Comparison of ENCODE assay signal across 16 cellular contexts in genomic region chr12:4564819-4565218, GRCh38. TPM values are rescaled to one million over a fixed set of nuclear protein-coding genes. Genes with fewer than 3 reads are reported as not detected.
DNase-seq lines count a peak whose midpoint lies in the region; ATAC-seq and TF ChIP-seq lines count a peak whose summit lies in the region.
"Had no signal": no experiment of that assay in that cellular context is flagged by ENCODE, and none has a peak within 500 bp of the region (broad histone marks: within the 10 kb centered on the region; RNA-seq: fewer than 3 reads in every experiment).

No MANE protein-coding gene starts in this region.

- in situ Hi-C loops in mammary epithelial cell (cut with MboI; ENCODE audit: low sequenced_read_pairs in 2 of 2) = no loop called here

- H3K4me1 ChIP-seq in CD4-positive, CD25-positive, alpha-beta regulatory T cell (ENCODE audit: control insufficient read depth, insufficient read depth, low read length, poor library complexity, severe bottlenecking) = no peaks in the 10 kb centered on the region
- no peaks in the 10 kb centered on the region for H3K4me1 ChIP-seq in mammary epithelial cell (ENCODE audit: insufficient read depth, low read length)

- H3K4me3 ChIP-seq in CD4-positive, CD25-positive, alpha-beta regulatory T cell (ENCODE audit: low read depth, low read length) = peak overlapping the region; percentile 66
- H3K4me3 ChIP-seq in mammary epithelial cell (replicated peaks in 1 of 3; ENCODE audit: insufficient read depth in 1 of 3, low read depth in 2 of 3, low read length in 3 of 3) = no peak overlapping the region
- H3K4me3 ChIP-seq: lung had no signal

- H2AFZ ChIP-seq in mammary epithelial cell (ENCODE audit: low read depth, low read length) = no peak overlapping the region

- H3K27ac ChIP-seq in CD4-positive, CD25-positive, alpha-beta regulatory T cell (ENCODE audit: insufficient read depth, low read length, poor library complexity, severe bottlenecking) = no peak overlapping the region
- no peak overlapping the region for H3K27ac ChIP-seq in mammary epithelial cell (ENCODE audit: insufficient read depth, low read depth, low read length)

- no peaks in the 10 kb centered on the region for H3K36me3 Mint-ChIP-seq in CD4-positive, CD25-positive, alpha-beta regulatory T cell
- peaks cover 0 to 4% (median 0%) of the 10 kb centered on the region in 3 donors for H3K36me3 Mint-ChIP-seq in immature natural killer cell

- no peak overlapping the region for H3K27ac Mint-ChIP-seq in CD4-positive, CD25-positive, alpha-beta regulatory T cell
- peak overlapping the region in 5 of 6 donors; percentile 27 to 59 (median 52) for H3K27ac Mint-ChIP-seq in immature natural killer cell
- H3K27ac Mint-ChIP-seq: activated T-cell treated with anti-CD3 and anti-CD28 coated beads, Interleukin-2, amount 50 U/mL, for 72 hours; stimulated activated naive CD8-positive, alpha-beta T cell treated with anti-CD3 and anti-CD28 coated beads, Interleukin-15, amount 100 ng/mL, for 72 hours had no signal

- H3K9me3 Mint-ChIP-seq in CD4-positive, CD25-positive, alpha-beta regulatory T cell = peaks cover 0 to 1% (median 0%) of the 10 kb centered on the region in 7 donors
- no peaks in the 10 kb centered on the region for H3K9me3 Mint-ChIP-seq in immature natural killer cell
- H3K9me3 Mint-ChIP-seq: activated T-cell treated with anti-CD3 and anti-CD28 coated beads, Interleukin-2, amount 50 U/mL, for 72 hours; stimulated activated naive CD8-positive, alpha-beta T cell treated with anti-CD3 and anti-CD28 coated beads, Interleukin-15, amount 100 ng/mL, for 72 hours had no signal

- H3K4me3 Mint-ChIP-seq in CD4-positive, CD25-positive, alpha-beta regulatory T cell = peak overlapping the region in 3 of 4 donors; percentile 0 to 32 (median 3)
- H3K4me3 Mint-ChIP-seq in immature natural killer cell = peak overlapping the region; percentile 33 to 74 (median 49)

- no peaks in the 10 kb centered on the region for H3K79me2 ChIP-seq in mammary epithelial cell (ENCODE audit: insufficient read depth, low read length)

- intact Hi-C loops in mammary epithelial cell (cut with micrococcal nuclease) = no loop called here

- peak in 1 of 3 donors; percentile 33 for DNase-seq in CD4-positive, CD25-positive, alpha-beta regulatory T cell
- DNase-seq in NOMO-1 treated with DMSO at 0.1 percent for 48 hours (lab: John Stamatoyannopoulos, UW; ENCODE audit: unreplicated experiment) (peak; percentile 73), immature natural killer cell (peak in 1 of 3 donors; percentile 0), mammary epithelial cell (no peak), SHP77 treated with DMSO at 0.1 percent for 48 hours (lab: John Stamatoyannopoulos, UW) (no peak)
- no peak for DNase-seq in stimulated activated CD4-positive, alpha-beta T cell treated with anti-CD3 and anti-CD28 coated beads, Interleukin-15, amount 100 ng/mL, for 24 hours
- DNase-seq: activated CD4-positive, alpha-beta T cell treated with anti-CD3 and anti-CD28 coated beads for 48 hours; activated T-cell treated with anti-CD3 and anti-CD28 coated beads, Interleukin-2, amount 50 U/mL, for 72 hours; dorsolateral prefrontal cortex; GDM1; NCI-H446; stimulated activated naive CD8-positive, alpha-beta T cell treated with anti-CD3 and anti-CD28 coated beads, Interleukin-15, amount 100 ng/mL, for 72 hours had no signal

- dilution Hi-C loops in mammary epithelial cell (cut with HindIII; ENCODE audit: low sequenced_read_pairs) = no loop called here

- H4K20me1 ChIP-seq in mammary epithelial cell (ENCODE audit: insufficient read depth, low read length) = no peaks in the 10 kb centered on the region

- peaks cover 0 to 20% (median 6%) of the 10 kb centered on the region in 4 donors for H3K4me1 Mint-ChIP-seq in CD4-positive, CD25-positive, alpha-beta regulatory T cell
- H3K4me1 Mint-ChIP-seq in immature natural killer cell = peaks cover 16 to 22% of the 10 kb centered on the region in 2 donors

- no peaks in the 10 kb centered on the region for H3K27me3 ChIP-seq in CD4-positive, CD25-positive, alpha-beta regulatory T cell (ENCODE audit: control insufficient read depth, insufficient read depth, low read length)
- H3K27me3 ChIP-seq in mammary epithelial cell (ENCODE audit: insufficient read depth, low read length) = no peaks in the 10 kb centered on the region

- no peak overlapping the region for H3K9ac ChIP-seq in mammary epithelial cell (ENCODE audit: insufficient read depth, low read length)

- WGBS in mammary epithelial cell (ENCODE audit: low coverage, missing lambda C conversion rate) = 67% methylated on average over 3 of the region's 5 CpGs

- H3K4me2 ChIP-seq in mammary epithelial cell (ENCODE audit: insufficient read depth, low read depth, low read length) = no peak overlapping the region

- CTCF ChIA-PET in mammary epithelial cell (lab: Charles Lee; ENCODE audit: low non-redundant PET) = no interaction called here

- no peaks in the 10 kb centered on the region for H3K9me3 ChIP-seq in CD4-positive, CD25-positive, alpha-beta regulatory T cell (ENCODE audit: control insufficient read depth in 2 of 2, low read length in 2 of 2)
- no peaks in the 10 kb centered on the region for H3K9me3 ChIP-seq in mammary epithelial cell (replicated peaks; ENCODE audit: insufficient read depth, low read length)

- no peaks in the 10 kb centered on the region for H3K36me3 ChIP-seq in CD4-positive, CD25-positive, alpha-beta regulatory T cell (ENCODE audit: control insufficient read depth, insufficient read depth, low read length)
- H3K36me3 ChIP-seq in mammary epithelial cell (ENCODE audit: insufficient read depth, low read length) = no peaks in the 10 kb centered on the region

- no peaks in the 10 kb centered on the region for H3K27me3 Mint-ChIP-seq in CD4-positive, CD25-positive, alpha-beta regulatory T cell
- peaks cover 1 to 8% (median 2%) of the 10 kb centered on the region in 3 donors for H3K27me3 Mint-ChIP-seq in immature natural killer cell (ENCODE audit: low read depth in 3 of 3)

- no peak for TF ChIP-seq CTCF in mammary epithelial cell (conservative IDR thresholded peaks at IDR 0.05 in 1 of 2, IDR thresholded peaks at IDR 0.05 in 1 of 2; ENCODE audit: extremely low read depth in 1 of 2, insufficient read depth in 1 of 2, low read depth in 1 of 2, low read length in 2 of 2)

- ATAC-seq in CD4-positive, CD25-positive, alpha-beta regulatory T cell (ENCODE audit: low read depth in 2 of 2) = peak in 1 of 2 donors; percentile 42
- peak; percentile 38 for ATAC-seq in GM18517 (IDR thresholded peaks at IDR 0.05; ENCODE audit: unreplicated experiment)
- no peak for ATAC-seq in HG03354 (IDR thresholded peaks at IDR 0.05; ENCODE audit: poor library complexity, severe bottlenecking, unreplicated experiment)
- ATAC-seq: activated T-cell treated with anti-CD3 and anti-CD28 coated beads, Interleukin-2, amount 50 U/mL, for 72 hours; Panc1; stimulated activated naive CD8-positive, alpha-beta T cell treated with anti-CD3 and anti-CD28 coated beads, Interleukin-15, amount 100 ng/mL, for 72 hours had no signal

- no TSS peak for BruUV-seq in mammary epithelial cell (replicated peaks; lab: Mats Ljungman, UMichigan)

RNA-seq across cellular contexts. Expression of gene DYRK4, which starts 2.8 kb away (rescaled TPM):
- 11.4 TPM for total RNA-seq in CD4-positive, CD25-positive, alpha-beta regulatory T cell
- polyA plus RNA-seq in CD4-positive, CD25-positive, alpha-beta regulatory T cell = 10 to 100 TPM; 33.2 to 43.1 (median 37.7) TPM
- polyA plus RNA-seq in immature natural killer cell (10 to 100 TPM; 31.8 to 41.1 (median 36.9) TPM), mammary epithelial cell (36.5 TPM)
- total RNA-seq in mammary epithelial cell = 10 to 100 TPM; 40.2 to 46.9 TPM
- polyA minus RNA-seq in mammary epithelial cell = 28.9 TPM

RNA-seq across cellular contexts. Expression of gene RAD51AP1, which starts 26.1 kb away (rescaled TPM):
- total RNA-seq in CD4-positive, CD25-positive, alpha-beta regulatory T cell = 1.9 TPM
- polyA plus RNA-seq in CD4-positive, CD25-positive, alpha-beta regulatory T cell = 1 to 10 TPM; 1.1 to 5.7 (median 3.2) TPM
- polyA plus RNA-seq in immature natural killer cell (1 to 10 TPM; 1.8 to 4.4 (median 2.9) TPM), mammary epithelial cell (15.4 TPM)
- 10 to 100 TPM in 1 of 2 donors, 1 to 10 TPM in 1; 3.0 to 23.4 TPM for total RNA-seq in mammary epithelial cell
- 5.2 TPM for polyA minus RNA-seq in mammary epithelial cell

Comparison
In these comparisons a context has a peak if more than half of its experiments do, and no peak if none do; other contexts are left out.
1. H3K27ac Mint-ChIP-seq: peak in immature natural killer cell (5 of 6); none in CD4-positive, CD25-positive, alpha-beta regulatory T cell (0 of 3).